ENCODE assay signal across 1 cellular context in the genomic region with DNA sequence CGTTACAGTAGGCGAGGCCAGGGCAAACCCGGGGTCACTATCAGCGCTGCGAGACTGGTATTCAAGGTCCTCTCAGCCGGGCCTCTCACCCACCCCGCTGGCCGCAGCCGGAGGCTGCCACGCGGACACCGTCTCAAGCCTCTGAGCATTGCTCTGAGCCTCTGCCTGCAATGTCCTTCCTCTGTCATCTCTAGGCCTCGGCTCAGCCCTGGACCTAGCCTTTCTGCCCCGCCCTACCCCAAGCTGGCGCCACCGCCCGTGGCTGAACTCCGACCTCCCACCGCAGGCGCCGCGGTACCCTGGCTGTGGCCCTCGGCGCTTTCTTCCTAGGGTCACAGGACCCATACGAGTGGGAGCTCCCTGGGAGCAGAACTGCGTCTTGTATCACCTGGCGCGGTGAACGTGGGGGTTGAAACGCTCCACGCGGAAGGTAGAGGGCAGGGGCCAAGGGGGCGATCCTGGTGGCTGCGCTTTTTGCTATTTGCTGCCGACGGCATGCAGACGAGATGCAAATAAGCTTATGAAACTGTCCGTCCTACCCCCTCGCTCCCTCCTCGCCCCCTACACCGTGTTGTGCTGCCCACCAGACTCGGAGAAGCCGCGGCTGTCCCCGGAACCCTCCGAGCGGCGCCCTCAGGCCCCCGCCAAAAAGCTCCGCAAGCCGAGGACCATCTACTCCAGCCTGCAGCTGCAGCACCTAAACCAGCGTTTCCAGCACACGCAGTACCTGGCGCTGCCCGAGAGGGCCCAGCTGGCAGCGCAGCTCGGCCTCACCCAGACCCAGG.
A peak's percentile ranks its signal among the peaks of the same experiment; 100 is the strongest.
TF ChIP-seq lines count a peak whose summit lies in the region.

No MANE protein-coding gene starts in this region.

TF ChIP-seq in endothelial cell of umbilical vein, 7 proteins besides CTCF, POLR2A, EP300 and RAD21:
- TF ChIP-seq, protein P1, sequence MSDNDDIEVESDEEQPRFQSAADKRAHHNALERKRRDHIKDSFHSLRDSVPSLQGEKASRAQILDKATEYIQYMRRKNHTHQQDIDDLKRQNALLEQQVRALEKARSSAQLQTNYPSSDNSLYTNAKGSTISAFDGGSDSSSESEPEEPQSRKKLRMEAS (IDR thresholded peaks at IDR 0.05; ENCODE audit: insufficient read depth, insufficient read length): no peak
- no peak for TF ChIP-seq JUN (IDR thresholded peaks at IDR 0.05; ENCODE audit: borderline replicate concordance, insufficient read depth, insufficient read length, low read depth)
- peak; percentile 99 for TF ChIP-seq EZH2 (IDR thresholded peaks at IDR 0.05; ENCODE audit: borderline replicate concordance, low read depth, low read length, severe bottlenecking)
- TF ChIP-seq MYC (IDR thresholded peaks at IDR 0.05; ENCODE audit: low read depth, low read length): no peak
- no peak for TF ChIP-seq GATA2 (IDR thresholded peaks at IDR 0.05; ENCODE audit: insufficient read depth, insufficient read length, low read depth, low read length)
TF ChIP-seq in endothelial cell of umbilical vein: peak in this region for 1.
